8 cellular contexts compared by ENCODE assay signal in genomic region chr12:46373303-46374182, GRCh38. TPM values are rescaled to one million over a fixed set of nuclear protein-coding genes. Genes with fewer than 3 reads are reported as not detected.
DNase-seq lines count a peak whose midpoint lies in the region; ATAC-seq and TF ChIP-seq lines count a peak whose summit lies in the region.

No MANE protein-coding gene starts in this region.

- DNase-seq in NCI-H1092 treated with DMSO at 0.1 percent for 48 hours (lab: John Stamatoyannopoulos, UW) (peak; percentile 87), endothelial cell (ENCODE audit: low spot score) (peak; percentile 67)
- peak; percentile 36 for DNase-seq in activated CD8-positive, alpha-beta memory T cell treated with anti-CD3 and anti-CD28 coated beads, Interleukin-2, amount 50 U/mL, for 4 hours

- H3K36me3 Mint-ChIP-seq in endothelial cell (ENCODE audit: low read depth, unreplicated experiment): peaks cover 31% of the 10 kb centered on the region

- H3K9me3 ChIP-seq in mucosa of rectum (ENCODE audit: control insufficient read depth in 2 of 2, low read length in 2 of 2): no peaks in the 10 kb centered on the region

- peak overlapping the region; percentile 96 to 98 for H3K27ac ChIP-seq in mucosa of rectum (ENCODE audit: low read depth in 2 of 2, low read length in 2 of 2)
- peak overlapping the region; percentile 95 for H3K27ac ChIP-seq in temporal lobe (ENCODE audit: low read depth, low read length)

- peaks cover 14 to 16% of the 10 kb centered on the region in 2 donors for H3K36me3 ChIP-seq in mucosa of rectum (ENCODE audit: control insufficient read depth in 2 of 2, insufficient read depth in 2 of 2, low read length in 2 of 2)

- no peak for ATAC-seq in HG02840 (IDR thresholded peaks at IDR 0.05; ENCODE audit: low FRiP score, unreplicated experiment)
- ATAC-seq in HG03108 (IDR thresholded peaks at IDR 0.05; ENCODE audit: unreplicated experiment): no peak

- H3K27ac Mint-ChIP-seq in endothelial cell (ENCODE audit: unreplicated experiment): peak overlapping the region; percentile 90

- peaks cover 21% of the 10 kb centered on the region for H3K27me3 Mint-ChIP-seq in endothelial cell (ENCODE audit: unreplicated experiment)

- H3K4me3 ChIP-seq in GM08714 (ENCODE audit: low read length): peak overlapping the region; percentile 88
- peak overlapping the region; percentile 86 to 98 for H3K4me3 ChIP-seq in mucosa of rectum (ENCODE audit: low read length in 2 of 2)

- H3K4me1 Mint-ChIP-seq in endothelial cell (ENCODE audit: unreplicated experiment): peaks cover 27% of the 10 kb centered on the region

- H3K9me3 Mint-ChIP-seq in endothelial cell (ENCODE audit: unreplicated experiment): no peaks in the 10 kb centered on the region

- H3K4me1 ChIP-seq in mucosa of rectum (ENCODE audit: control insufficient read depth in 2 of 2, insufficient read depth in 2 of 2, low read length in 2 of 2): peaks cover 24 to 25% of the 10 kb centered on the region in 2 donors

- H3K4me3 Mint-ChIP-seq in endothelial cell (ENCODE audit: unreplicated experiment): peak overlapping the region; percentile 97

- no peak for TF ChIP-seq CTCF in endothelial cell (IDR thresholded peaks at IDR 0.05; ENCODE audit: unreplicated experiment)

- peak overlapping the region; percentile 89 to 96 for H3K9ac ChIP-seq in mucosa of rectum (ENCODE audit: low read depth in 1 of 2, low read length in 2 of 2)

- no peaks in the 10 kb centered on the region for H3K27me3 ChIP-seq in mucosa of rectum (ENCODE audit: control insufficient read depth in 2 of 2, insufficient read depth in 2 of 2, low read length in 2 of 2)

RNA-seq across cellular contexts. Expression of gene SLC38A2, which starts 1.0 kb away (rescaled TPM):
- total RNA-seq in endothelial cell (ENCODE audit: unreplicated experiment) (249 TPM), temporal lobe (162 TPM)

Comparison
In these comparisons a context has a peak if more than half of its experiments do, and no peak if none do; other contexts are left out.
1. DNase-seq: peak in every context shown above with its lines; median percentile 87 in NCI-H1092 treated with DMSO at 0.1 percent for 48 hours; 67 in endothelial cell; 36 in activated CD8-positive, alpha-beta memory T cell treated with anti-CD3 and anti-CD28 coated beads, Interleukin-2, amount 50 U/mL, for 4 hours.